ENCODE assay signal across 9 cellular contexts in genomic region chr9:12702160-12702758, GRCh38. TPM values are rescaled to one million over a fixed set of nuclear protein-coding genes. Genes with fewer than 3 reads are reported as not detected.
DNase-seq lines count a peak whose midpoint lies in the region; ATAC-seq, FAIRE-seq and TF ChIP-seq lines count a peak whose summit lies in the region.
"Had no signal": no experiment of that assay in that cellular context is flagged by ENCODE, and none has a peak within 500 bp of the region (broad histone marks: within the 10 kb centered on the region; RNA-seq: fewer than 3 reads in every experiment).

No MANE protein-coding gene starts in this region.

- TF ChIP-seq EP300 in Ishikawa (IDR thresholded peaks at IDR 0.05; ENCODE audit: borderline replicate concordance) = no peak
- no peak for TF ChIP-seq EP300 in stomach (IDR thresholded peaks at IDR 0.05)

- in situ Hi-C loops in GM13976 (cut with MboI; ENCODE audit: low sequenced_read_pairs, unreplicated experiment) = no loop called here

- intact Hi-C loops in right cardiac atrium (cut with DNase I) (no loop called here), stomach (cut with DNase I; ENCODE audit: low total_unique reads) (no loop called here)

- peak; percentile 52 for TF ChIP-seq RAD21 in Ishikawa (IDR thresholded peaks at IDR 0.05; ENCODE audit: low read depth)

- no peak overlapping the region for H3K27ac ChIP-seq in WERI-Rb-1
- H3K27ac ChIP-seq in right cardiac atrium (ENCODE audit: low read length) = no peak overlapping the region
- no peak overlapping the region for H3K27ac ChIP-seq in stomach
- H3K27ac ChIP-seq: SJCRH30 had no signal

- H3K9me3 ChIP-seq in WERI-Rb-1 (ENCODE audit: severe bottlenecking) (no peaks in the 10 kb centered on the region), right cardiac atrium (ENCODE audit: control insufficient read depth, low read length) (no peaks in the 10 kb centered on the region), stomach (no peaks in the 10 kb centered on the region)
- H3K9me3 ChIP-seq: SJCRH30 had no signal

- 18% methylated on average over 6 of the region's 6 CpGs for WGBS in right cardiac atrium
- 13 to 24% (median 20%) methylated on average over 6 of the region's 6 CpGs for WGBS in stomach, 5 donors

- no peaks in the 10 kb centered on the region for H3K36me3 ChIP-seq in WERI-Rb-1
- no peaks in the 10 kb centered on the region for H3K36me3 ChIP-seq in stomach
- H3K36me3 ChIP-seq: SJCRH30 had no signal

- peak; percentile 53 for TF ChIP-seq CTCF in WERI-Rb-1 (IDR thresholded peaks at IDR 0.05; ENCODE audit: low read depth, low read length)
- TF ChIP-seq CTCF in stomach (IDR thresholded peaks at IDR 0.05) = peak in 4 of 7 experiments; percentile 30 to 43 (median 38)
- no peak for TF ChIP-seq CTCF in GM13976 (IDR thresholded peaks at IDR 0.05; ENCODE audit: borderline replicate concordance, control extremely low read depth, extremely low read depth, insufficient read depth, missing control alignments)

- H3K27me3 ChIP-seq in WERI-Rb-1 (ENCODE audit: insufficient read depth, low read depth, severe bottlenecking) (no peaks in the 10 kb centered on the region), right cardiac atrium (ENCODE audit: control insufficient read depth, insufficient read depth) (no peaks in the 10 kb centered on the region), stomach (no peaks in the 10 kb centered on the region)
- H3K27me3 ChIP-seq: SJCRH30 had no signal

- DNase-seq in WERI-Rb-1 = peak; percentile 27
- DNase-seq in right cardiac atrium = peak; percentile 37 to 62 (median 44)
- no peak for DNase-seq in stomach
- DNase-seq in stimulated activated naive CD8-positive, alpha-beta T cell treated with anti-CD3 and anti-CD28 coated beads, Interleukin-15, Interleukin-2, amounts not matched to agents 100 U/mL and 50 U/mL, for 24 hours = no peak
- DNase-seq in GM13976 (ENCODE audit: low spot score) = no peak
- DNase-seq in HTR-8/SVneo (ENCODE audit: insufficient read length, low spot score) = no peak
- DNase-seq in 8988T = no peak

- no peak for TF ChIP-seq POLR2A in stomach (IDR thresholded peaks at IDR 0.05)

- H3K4me1 ChIP-seq in right cardiac atrium (ENCODE audit: control insufficient read depth, insufficient read depth, low read length) = no peaks in the 10 kb centered on the region
- peaks cover 0 to 17% (median 6%) of the 10 kb centered on the region in 4 donors for H3K4me1 ChIP-seq in stomach

- H3K4me3 ChIP-seq in WERI-Rb-1 (ENCODE audit: low read depth, low read length) = no peak overlapping the region
- no peak overlapping the region for H3K4me3 ChIP-seq in right cardiac atrium (ENCODE audit: low read length)
- H3K4me3 ChIP-seq in stomach = no peak overlapping the region
- H3K4me3 ChIP-seq: SJCRH30 had no signal

- no peak for FAIRE-seq in HTR-8/SVneo (lab: Jason Lieb, UNC)

- peak; percentile 80 to 82 for ATAC-seq in right cardiac atrium
- ATAC-seq in stimulated activated naive CD8-positive, alpha-beta T cell treated with anti-CD3 and anti-CD28 coated beads, Interleukin-15, Interleukin-2, amounts not matched to agents 100 U/mL and 50 U/mL, for 24 hours = no peak

TF ChIP-seq in Ishikawa, 13 proteins besides CTCF, POLR2A, EP300 and RAD21:
- TF ChIP-seq CEBPB (IDR thresholded peaks at IDR 0.05) = no peak
- no peak for TF ChIP-seq TAF1 (IDR thresholded peaks at IDR 0.05; ENCODE audit: low read depth)
- TF ChIP-seq ZBTB7A (IDR thresholded peaks at IDR 0.05; ENCODE audit: low read depth) = no peak
- no peak for TF ChIP-seq TCF12 (IDR thresholded peaks at IDR 0.05; ENCODE audit: low read depth)
- TF ChIP-seq REST (IDR thresholded peaks at IDR 0.05; ENCODE audit: low read depth) = no peak
- no peak for TF ChIP-seq NFIC (IDR thresholded peaks at IDR 0.05)
- TF ChIP-seq EGR1 (IDR thresholded peaks at IDR 0.05) = no peak

RNA-seq across cellular contexts. Expression of gene TYRP1, which starts 9.1 kb away (rescaled TPM):
- total RNA-seq in right cardiac atrium = 10 to 100 TPM; 30.2 to 62.1 (median 35.5) TPM
- polyA plus RNA-seq in right cardiac atrium = 15.3 TPM
- 1 to 10 TPM in 1 of 5 donors, not detected in 4; 2.9 TPM for total RNA-seq in stomach
- 1 to 10 TPM in 2 of 3 donors, under 1 TPM in 1; 0.18 to 4.7 (median 1.4) TPM for polyA plus RNA-seq in stomach

Comparison
In these comparisons a context has a peak if more than half of its experiments do, and no peak if none do; other contexts are left out.
1. DNase-seq: peak in WERI-Rb-1 (single experiment) and right cardiac atrium (3 of 3); none in stomach (single experiment), stimulated activated naive CD8-positive, alpha-beta T cell treated with anti-CD3 and anti-CD28 coated beads, Interleukin-15, Interleukin-2, amounts not matched to agents 100 U/mL and 50 U/mL, for 24 hours (single experiment), GM13976 (single experiment), HTR-8/SVneo (single experiment) and 8988T (single experiment).
2. RNA of gene TYRP1, which starts 9.1 kb away (total RNA-seq): 30.2 to 62.1 TPM in right cardiac atrium; 2.9 TPM in stomach; every median in the first group is over 4 times any median in the second.